ENCODE assay signal across 17 cellular contexts in the genomic region with DNA sequence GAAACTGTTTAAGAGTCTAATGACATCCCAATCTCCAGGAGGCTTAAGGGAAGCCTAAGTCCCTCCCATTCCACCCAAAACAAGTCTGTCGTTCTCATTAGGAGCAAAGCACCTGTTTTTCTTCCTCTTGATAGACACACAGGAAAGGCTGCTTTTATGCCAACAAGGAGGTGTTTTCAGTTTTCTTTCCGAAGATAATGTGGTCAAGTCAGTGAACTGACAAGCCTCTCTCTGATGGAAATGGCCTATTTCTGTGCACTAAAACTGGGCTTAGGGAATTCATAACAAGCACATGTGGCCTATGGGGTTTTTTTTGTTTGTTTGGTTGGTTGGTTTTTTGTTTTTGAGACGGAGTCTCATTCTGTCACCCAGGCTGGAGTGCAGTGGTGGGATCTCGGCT. TPM values are rescaled to one million over a fixed set of nuclear protein-coding genes. Genes with fewer than 3 reads are reported as not detected.
DNase-seq lines count a peak whose midpoint lies in the region; ATAC-seq and TF ChIP-seq lines count a peak whose summit lies in the region.
"Had no signal": no experiment of that assay in that cellular context is flagged by ENCODE, and none has a peak within 500 bp of the region (broad histone marks: within the 10 kb centered on the region; RNA-seq: fewer than 3 reads in every experiment).

No MANE protein-coding gene starts in this region.

- peaks cover 1% of the 10 kb centered on the region for H3K36me3 Mint-ChIP-seq in activated CD4-positive, alpha-beta T cell treated with anti-CD3 and anti-CD28 coated beads, Interleukin-2, amount 10 ng/mL, durations not matched to agents 7 days and 5 days (ENCODE audit: low read depth)

- no peaks in the 10 kb centered on the region for H3K27me3 ChIP-seq in parathyroid adenoma (ENCODE audit: control insufficient read depth, insufficient read depth, low read length)
- H3K27me3 ChIP-seq in stomach: peaks cover 0 to 14% (median 0%) of the 10 kb centered on the region in 3 donors

- POLR2A ChIA-PET in activated CD4-positive, alpha-beta T cell treated with anti-CD3 and anti-CD28 coated beads, Interleukin-2, amount 10 ng/mL, durations not matched to agents 7 days and 5 days (lab: Charles Lee): no interaction called here

- H3K4me3 Mint-ChIP-seq in activated CD4-positive, alpha-beta T cell treated with anti-CD3 and anti-CD28 coated beads, Interleukin-2, amount 10 ng/mL, durations not matched to agents 7 days and 5 days: no peak overlapping the region

- TF ChIP-seq EP300 in stomach (IDR thresholded peaks at IDR 0.05): no peak

- H3K27ac Mint-ChIP-seq in activated CD4-positive, alpha-beta T cell treated with anti-CD3 and anti-CD28 coated beads, Interleukin-2, amount 10 ng/mL, durations not matched to agents 7 days and 5 days: peak overlapping the region; percentile 33

- H3K4me2 ChIP-seq in parathyroid adenoma (ENCODE audit: low read length): no peak overlapping the region

- WGBS in stomach, 5 donors: 76 to 80% (median 78%) methylated on average over 4 of the region's 4 CpGs

- intact Hi-C loops in stomach (cut with DNase I; ENCODE audit: low total_unique reads): no loop called here

- CTCF ChIA-PET in activated CD4-positive, alpha-beta T cell treated with anti-CD3 and anti-CD28 coated beads, Interleukin-2, amount 10 ng/mL, durations not matched to agents 7 days and 5 days (lab: Charles Lee): interaction anchor here (1.3 to 1.6 kb wide), 2 partner anchors 9 to 26 kb away, joined by 3 to 4 read pairs; no protein-coding TSS in a partner anchor

- no peak for TF ChIP-seq CTCF in GM12865 (IDR thresholded peaks at IDR 0.05; ENCODE audit: insufficient read depth, low read depth, low read length, missing control alignments)
- no peak for TF ChIP-seq CTCF in parathyroid adenoma (IDR thresholded peaks at IDR 0.05)
- no peak for TF ChIP-seq CTCF in stomach (IDR thresholded peaks at IDR 0.05)

- peaks cover 14% of the 10 kb centered on the region for H3K4me1 Mint-ChIP-seq in activated CD4-positive, alpha-beta T cell treated with anti-CD3 and anti-CD28 coated beads, Interleukin-2, amount 10 ng/mL, durations not matched to agents 7 days and 5 days

- peaks cover 2% of the 10 kb centered on the region for H3K27me3 Mint-ChIP-seq in activated CD4-positive, alpha-beta T cell treated with anti-CD3 and anti-CD28 coated beads, Interleukin-2, amount 10 ng/mL, durations not matched to agents 7 days and 5 days

- no peaks in the 10 kb centered on the region for H3K9me3 Mint-ChIP-seq in activated CD4-positive, alpha-beta T cell treated with anti-CD3 and anti-CD28 coated beads, Interleukin-2, amount 10 ng/mL, durations not matched to agents 7 days and 5 days

- no peak for DNase-seq in activated CD4-positive, alpha-beta T cell treated with anti-CD3 and anti-CD28 coated beads, Interleukin-2, amount 10 ng/mL, durations not matched to agents 7 days and 5 days
- DNase-seq in activated CD4-positive, alpha-beta T cell treated with anti-CD3 and anti-CD28 coated beads for 1 hour: no peak
- DNase-seq in GM12865 (ENCODE audit: low read depth) (peak; percentile 17), RPMI8226 (peak; percentile 59), stomach (no peak), left lobe of liver (ENCODE audit: low spot score) (no peak)
- DNase-seq: C1 segment of cervical spinal cord, COR-L47, DMS153, MV-4-11, NCI-H1417 treated with DMSO at 0.1 percent for 48 hours, NCI-H1930, NCI-H446 treated with DMSO at 0.1 percent for 48 hours had no signal

- H3K4me3 ChIP-seq in GM12865 (ENCODE audit: low read depth, low read length) (no peak overlapping the region), parathyroid adenoma (ENCODE audit: low read depth, low read length) (no peak overlapping the region), stomach (no peak overlapping the region)

- H3K9me3 ChIP-seq in parathyroid adenoma (ENCODE audit: control insufficient read depth, low read length) (no peaks in the 10 kb centered on the region), stomach (peaks cover 0 to 2% (median 0%) of the 10 kb centered on the region in 4 donors)

- H3K79me2 ChIP-seq in parathyroid adenoma: no peaks in the 10 kb centered on the region

- H3K4me1 ChIP-seq in parathyroid adenoma (peaks cover 9% of the 10 kb centered on the region), stomach (no peaks in the 10 kb centered on the region)

- TF ChIP-seq POLR2A in stomach (IDR thresholded peaks at IDR 0.05): no peak

- ATAC-seq in HG03378 (IDR thresholded peaks at IDR 0.05; ENCODE audit: unreplicated experiment) (no peak), left lobe of liver (no peak)

- no peak overlapping the region for H3K27ac ChIP-seq in parathyroid adenoma
- H3K27ac ChIP-seq in stomach: no peak overlapping the region

- peak overlapping the region; percentile 28 for H2AFZ ChIP-seq in parathyroid adenoma

- H3K9ac ChIP-seq in parathyroid adenoma: no peak overlapping the region

- H3K36me3 ChIP-seq in parathyroid adenoma (ENCODE audit: control insufficient read depth, insufficient read depth, low read length) (no peaks in the 10 kb centered on the region), stomach (no peaks in the 10 kb centered on the region)

RNA-seq across cellular contexts. Expression of a gene that starts 36.2 kb away (rescaled TPM):
- total RNA-seq in activated CD4-positive, alpha-beta T cell treated with anti-CD3 and anti-CD28 coated beads, Interleukin-2, amount 10 ng/mL, durations not matched to agents 7 days and 5 days: 1 to 10 TPM; 7.9 to 8.3 TPM
- total RNA-seq in stomach (1 to 10 TPM in 4 of 5 donors, not detected in 1; 2.0 to 5.1 (median 3.5) TPM), left lobe of liver (5.1 TPM)
- polyA plus RNA-seq in stomach: 1 to 10 TPM in 1 of 3 donors, under 1 TPM in 2; 0.40 to 1.2 (median 0.50) TPM
- total RNA-seq: H4, SK-MEL-5 had no signal

Comparison
In these comparisons a context has a peak if more than half of its experiments do, and no peak if none do; other contexts are left out.
1. DNase-seq: peak in GM12865 (single experiment) and RPMI8226 (single experiment); none in activated CD4-positive, alpha-beta T cell treated with anti-CD3 and anti-CD28 coated beads, Interleukin-2, amount 10 ng/mL, durations not matched to agents 7 days and 5 days (single experiment), activated CD4-positive, alpha-beta T cell treated with anti-CD3 and anti-CD28 coated beads for 1 hour (single experiment), stomach (single experiment) and left lobe of liver (single experiment).